In the genomic region with DNA sequence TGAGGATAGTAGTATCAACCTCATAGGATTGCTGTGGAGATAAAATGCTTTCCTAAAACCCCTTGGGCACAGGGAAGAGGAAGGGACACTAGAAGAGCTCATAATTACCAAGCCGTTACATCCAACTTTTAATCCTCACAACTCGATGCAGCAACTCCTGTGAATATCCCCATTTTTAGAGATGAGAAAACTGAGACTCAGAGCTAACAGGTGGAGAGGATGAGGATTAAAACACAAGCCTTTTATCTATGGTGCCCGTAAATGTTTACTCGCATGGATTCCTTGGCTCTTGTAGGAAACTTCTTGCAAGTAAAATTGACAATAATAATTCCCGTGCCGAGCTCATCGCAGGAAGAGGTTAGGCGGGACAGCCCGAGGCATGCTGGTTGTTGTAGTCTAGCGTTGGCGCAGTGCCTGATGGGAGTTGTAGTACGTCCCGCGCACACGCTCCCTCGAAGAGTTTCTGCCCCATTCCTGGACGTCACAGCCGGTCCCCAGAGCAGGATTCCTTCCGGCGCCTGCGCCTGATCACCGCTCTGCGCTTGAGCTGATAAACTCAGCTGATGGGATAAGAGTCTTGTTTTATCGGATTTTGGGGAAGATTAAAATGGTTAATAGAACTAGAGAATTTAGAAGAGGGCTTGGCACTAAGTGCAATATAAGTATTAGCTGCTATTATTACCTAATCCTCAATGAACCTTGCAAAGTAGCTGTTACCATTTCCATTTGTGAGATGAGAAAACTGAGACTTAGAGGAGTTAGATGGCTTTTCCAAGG, we compare ENCODE assay signal across 8 cellular contexts. TPM values are rescaled to one million over a fixed set of nuclear protein-coding genes. Genes with fewer than 3 reads are reported as not detected.
A peak's percentile ranks its signal among the peaks of the same experiment; 100 is the strongest.
DNase-seq lines count a peak whose midpoint lies in the region; ATAC-seq and TF ChIP-seq lines count a peak whose summit lies in the region.

No MANE protein-coding gene starts in this region.

- peak overlapping the region; percentile 80 for H3K27ac ChIP-seq in temporal lobe (ENCODE audit: low read depth, low read length)

- peak; percentile 78 for TF ChIP-seq POLR2A in NB4 (IDR thresholded peaks at IDR 0.05; ENCODE audit: extremely low read depth, insufficient read length)

- TF ChIP-seq CTCF in GM06990 (IDR thresholded peaks at IDR 0.05; ENCODE audit: insufficient read depth, low read length, poor library complexity, severe bottlenecking) (no peak), NB4 (IDR thresholded peaks at IDR 0.05; ENCODE audit: low read depth, low read length) (no peak)

- H3K4me3 ChIP-seq in GM06990 (replicated peaks; ENCODE audit: low read depth, low read length), result peak overlapping the region; percentile 74
- peak overlapping the region; percentile 79 for H3K4me3 ChIP-seq in NB4 (ENCODE audit: low read depth, low read length)

- no peaks in the 10 kb centered on the region for H3K36me3 ChIP-seq in GM06990 (ENCODE audit: control insufficient read depth, insufficient read depth, low read length)

- no peaks in the 10 kb centered on the region for H3K27me3 ChIP-seq in GM06990 (replicated peaks; ENCODE audit: control insufficient read depth, insufficient read depth, low read length)

- peak; percentile 81 for DNase-seq in GM06990 (ENCODE audit: extremely low read depth, insufficient read length)
- DNase-seq in NB4 (ENCODE audit: low read depth), result peak; percentile 96
- DNase-seq in SK-N-DZ (ENCODE audit: low spot score), result peak; percentile 96
- peak; percentile 90 for DNase-seq in activated naive CD4-positive, alpha-beta T cell treated with anti-CD3 and anti-CD28 coated beads, Interleukin-2, amount 50 U/mL, for 16 hours
- peak; percentile 98 for DNase-seq in globus pallidus (ENCODE audit: low spot score)
- peak; percentile 94 for DNase-seq in occipital lobe (lab: John Stamatoyannopoulos, UW)

- peak; percentile 77 for ATAC-seq in HG02571 (IDR thresholded peaks at IDR 0.05; ENCODE audit: unreplicated experiment)

RNA-seq across cellular contexts. Expression of gene UBE2V1, which starts 2.8 kb away (rescaled TPM):
- 79.0 and 79.5 TPM in 2 replicates for polyA plus RNA-seq in SK-N-DZ (2014; cell fraction: cytosol; rRNA removed)
- 52.4 and 140 TPM in 2 replicates for polyA plus RNA-seq in SK-N-DZ (2014; cell fraction: nucleus; rRNA removed)
- total RNA-seq in occipital lobe (30.1 TPM), temporal lobe (38.4 TPM)

RNA-seq across cellular contexts. Expression of gene PEDS1, which starts 37.7 kb away (rescaled TPM):
- 39.0 and 41.6 TPM in 2 replicates for polyA plus RNA-seq in SK-N-DZ (2014; cell fraction: cytosol; rRNA removed)
- 19.4 and 20.3 TPM in 2 replicates for polyA plus RNA-seq in SK-N-DZ (2014; cell fraction: nucleus; rRNA removed)
- 10.0 TPM for total RNA-seq in occipital lobe
- 6.6 TPM for total RNA-seq in temporal lobe

Comparison
In these comparisons a context has a peak if more than half of its experiments do, and no peak if none do; other contexts are left out.
1. Peak in every context shown above with its lines: DNase-seq, ATAC-seq, H3K4me3 ChIP-seq and H3K27ac ChIP-seq.